25 cellular contexts compared by ENCODE assay signal in the genomic region with DNA sequence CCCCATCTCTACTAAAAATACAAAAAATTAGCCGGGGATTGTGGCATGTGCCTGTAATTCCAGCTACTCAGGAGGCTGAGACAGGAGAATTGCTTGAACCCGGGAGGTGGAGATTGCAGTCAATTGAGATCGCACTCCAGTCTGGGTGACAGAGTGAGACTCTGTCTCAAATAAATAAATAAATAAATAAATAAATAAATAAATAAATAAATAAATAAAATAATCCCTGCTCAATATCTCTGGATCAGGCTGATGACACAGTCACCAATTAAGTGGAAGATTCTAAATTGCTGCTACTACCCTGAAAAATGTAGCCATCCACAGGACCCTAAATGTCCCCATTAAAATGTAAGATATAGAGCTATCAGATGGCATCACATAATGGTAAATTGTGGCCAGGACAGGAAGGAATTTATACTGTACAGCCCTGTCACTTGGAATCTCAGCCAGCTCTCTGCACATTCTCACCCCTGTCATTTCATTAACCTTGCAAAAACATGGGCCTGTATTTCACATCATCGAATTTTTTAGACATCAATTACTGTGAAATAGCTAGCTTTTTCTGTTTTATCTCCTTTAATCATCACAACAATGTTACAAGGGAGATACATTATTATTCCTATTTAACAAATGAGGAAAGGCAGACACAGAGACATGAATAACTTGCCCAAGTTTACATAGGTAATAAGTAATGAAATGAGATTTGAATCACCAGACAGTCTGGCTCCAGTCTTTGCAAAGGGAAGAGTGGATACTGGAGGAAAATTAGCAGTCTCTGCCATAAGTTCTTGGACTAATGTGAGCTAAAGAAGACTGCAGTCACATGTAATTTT.
"Had no signal": no experiment of that assay in that cellular context is flagged by ENCODE, and none has a peak within 500 bp of the region (broad histone marks: within the 10 kb centered on the region; RNA-seq: fewer than 3 reads in every experiment).

No MANE protein-coding gene starts in this region.

- H3K36me3 ChIP-seq: breast epithelium, esophagus squamous epithelium, left ventricle myocardium inferior, pancreas, right atrium auricular region, stomach, suprapubic skin, tibial artery had no signal

- H3K4me2 ChIP-seq: smooth muscle cell had no signal

- H3K4me3 ChIP-seq: breast epithelium, esophagus squamous epithelium, left ventricle myocardium inferior, lung, pancreas, psoas muscle, right atrium auricular region, smooth muscle cell, stomach, suprapubic skin, tibial artery had no signal

- H3K27me3 ChIP-seq: breast epithelium, pancreas, right atrium auricular region, stomach, suprapubic skin, tibial artery had no signal

- DNase-seq: activated CD4-positive, alpha-beta memory T cell treated with anti-CD3 and anti-CD28 coated beads, Interleukin-2, amount 10 ng/mL, durations not matched to agents 7 days and 5 days; activated CD4-positive, alpha-beta T cell treated with anti-CD3 and anti-CD28 coated beads, Interleukin-2, amount 10 ng/mL, durations not matched to agents 24 days and 14 days; activated CD4-positive, CD25-positive, alpha-beta regulatory T cell treated with anti-CD3 and anti-CD28 coated beads, Interleukin-2, amount 50 U/mL, for 72 hours; activated naive CD8-positive, alpha-beta T cell treated with anti-CD3 and anti-CD28 coated beads, Interleukin-2, amount 50 U/mL, for 24 hours; activated T-cell treated with anti-CD3 and anti-CD28 coated beads, Interleukin-2, amount 50 U/mL, for 4 hours; amygdala; central memory CD4-positive, alpha-beta T cell; effector CD8-positive, alpha-beta T cell; esophagus squamous epithelium; left ventricle myocardium inferior; nucleus accumbens; pancreas; psoas muscle; stimulated activated CD4-positive, alpha-beta T cell treated with anti-CD3 and anti-CD28 coated beads, Interleukin-1b, Interleukin-23, amount 100 ng/mL, for 48 hours; stimulated activated naive B cell treated with anti-CD40 and anti-IgM and Interleukin-4, amounts not matched to agents 10 μg/mL and 1 μg/mL and 100 μg/mL, for 72 hours; stomach; T-helper 17 cell; T1000; tibial artery had no signal

- H3K27ac ChIP-seq: breast epithelium, epithelial cell of prostate, esophagus squamous epithelium, left ventricle myocardium inferior, pancreas, right atrium auricular region, stomach, suprapubic skin, tibial artery had no signal

- H3K4me1 ChIP-seq: breast epithelium, esophagus squamous epithelium, left ventricle myocardium inferior, pancreas, right atrium auricular region, stomach, suprapubic skin, tibial artery had no signal

- H3K9me3 ChIP-seq: pancreas had no signal
